ENCODE assay signal across 23 cellular contexts in genomic region chr20:57229490-57229889, GRCh38. TPM values are rescaled to one million over a fixed set of nuclear protein-coding genes. Genes with fewer than 3 reads are reported as not detected.
DNase-seq lines count a peak whose midpoint lies in the region; ATAC-seq, FAIRE-seq and TF ChIP-seq lines count a peak whose summit lies in the region.
"Had no signal": no experiment of that assay in that cellular context is flagged by ENCODE, and none has a peak within 500 bp of the region (broad histone marks: within the 10 kb centered on the region; RNA-seq: fewer than 3 reads in every experiment).

No MANE protein-coding gene starts in this region.

- no peaks in the 10 kb centered on the region for H3K36me3 Mint-ChIP-seq in stimulated activated naive B cell treated with anti-CD40 and anti-IgM and Interleukin-4, amounts not matched to agents 10 μg/mL and 1 μg/mL and 100 μg/mL, for 72 hours
- peaks cover 30% of the 10 kb centered on the region for H3K36me3 Mint-ChIP-seq in neural progenitor cell
- H3K36me3 Mint-ChIP-seq: CD4-positive, alpha-beta memory T cell; IgD-negative memory B cell; T-cell had no signal

- BruUV-seq in K562 (replicated peaks; lab: Mats Ljungman, UMichigan): no TSS peak

- no peak overlapping the region for H3K4me3 Mint-ChIP-seq in stimulated activated naive B cell treated with anti-CD40 and anti-IgM and Interleukin-4, amounts not matched to agents 10 μg/mL and 1 μg/mL and 100 μg/mL, for 72 hours
- no peak overlapping the region for H3K4me3 Mint-ChIP-seq in neural progenitor cell
- H3K4me3 Mint-ChIP-seq: CD4-positive, alpha-beta memory T cell; HFFc6; IgD-negative memory B cell; T-cell had no signal

- POLR2A ChIA-PET in K562 (lab: Yijun Ruan, JAX): interaction anchor here (0.6 kb wide), 1 partner anchor 46 kb away, joined by 3 read pairs; no protein-coding TSS in a partner anchor
- POLR2A ChIA-PET in GM10248 (lab: Yijun Ruan, JAX): no interaction called here
- POLR2A ChIA-PET in HEK293T (lab: Yijun Ruan, JAX): no interaction called here

- intact Hi-C loops in K562 (cut with micrococcal nuclease): no loop called here

- TF ChIP-seq RAD21 in K562 (CRISPR knock-in tag; conservative IDR thresholded peaks at IDR 0.05 in 1 of 2, IDR thresholded peaks at IDR 0.05 in 1 of 2): no peak

- H3F3A ChIP-seq in DOHH2 (ENCODE audit: control insufficient read depth, insufficient read depth): peaks cover 40% of the 10 kb centered on the region
- peaks cover 9% of the 10 kb centered on the region for H3F3A ChIP-seq in neural progenitor cell (ENCODE audit: low read depth)

- ATAC-seq in K562: no peak
- no peak for ATAC-seq in stimulated activated naive B cell treated with anti-CD40 and anti-IgM and Interleukin-4, amounts not matched to agents 10 μg/mL and 1 μg/mL and 100 μg/mL, for 72 hours (replicated peaks)
- ATAC-seq: GM12878, T-cell had no signal

- H3K9ac ChIP-seq in K562 (ENCODE audit: insufficient read depth in 1 of 2, low read depth in 2 of 2, low read length in 2 of 2) (no peak overlapping the region), neural progenitor cell (no peak overlapping the region)

- TF ChIP-seq POLR2A in NB4 (IDR thresholded peaks at IDR 0.05; ENCODE audit: extremely low read depth, insufficient read length) (no peak), K562 (conservative IDR thresholded peaks at IDR 0.05) (no peak)

- H3K9me3 ChIP-seq in DOHH2 (ENCODE audit: control insufficient read depth, insufficient read depth, low read length) (no peaks in the 10 kb centered on the region), K562 (replicated peaks; ENCODE audit: control insufficient read depth, insufficient read depth, low read depth, low read length) (no peaks in the 10 kb centered on the region), neural progenitor cell (ENCODE audit: low read depth) (no peaks in the 10 kb centered on the region)

- peaks cover 97% of the 10 kb centered on the region for H3K36me3 ChIP-seq in DOHH2 (ENCODE audit: control insufficient read depth, low read length)
- no peaks in the 10 kb centered on the region for H3K36me3 ChIP-seq in K562 (ENCODE audit: control insufficient read depth, insufficient read depth, low read length)
- H3K36me3 ChIP-seq in neural progenitor cell: no peaks in the 10 kb centered on the region

- H3K4me2 ChIP-seq in DOHH2 (ENCODE audit: low read length): no peak overlapping the region
- no peak overlapping the region for H3K4me2 ChIP-seq in K562 (ENCODE audit: insufficient read depth, low read length)
- H3K4me2 ChIP-seq in neural progenitor cell: no peak overlapping the region

- no peak for TF ChIP-seq EP300 in K562 (IDR thresholded peaks at IDR 0.05; ENCODE audit: low read length)

- no peaks in the 10 kb centered on the region for H3K27me3 ChIP-seq in DOHH2 (ENCODE audit: control insufficient read depth, low read length)
- H3K27me3 ChIP-seq in K562 (ENCODE audit: control insufficient read depth in 2 of 2, insufficient read depth in 2 of 2, low read length in 2 of 2): peaks cover 18 to 71% of the 10 kb centered on the region in 2 experiments; a peak in 3 of 5 replicates
- H3K27me3 ChIP-seq in neural progenitor cell: peaks cover 16% of the 10 kb centered on the region

- CTCF ChIA-PET in K562 (lab: Yijun Ruan, JAX; ENCODE audit: low intra/inter-chr PET ratio) (no interaction called here), GM10248 (lab: Yijun Ruan, JAX) (no interaction called here), HEK293T (lab: Yijun Ruan, JAX) (no interaction called here)

- H4K20me1 ChIP-seq in DOHH2 (ENCODE audit: control insufficient read depth, insufficient read depth, low read depth, low read length) (peaks cover 75% of the 10 kb centered on the region), K562 (replicated peaks; ENCODE audit: control insufficient read depth, insufficient read depth, low read length) (peaks cover 9% of the 10 kb centered on the region), neural progenitor cell (ENCODE audit: low read depth) (peaks cover 26% of the 10 kb centered on the region)

- H2AFZ ChIP-seq in K562 (ENCODE audit: low read depth, low read length): no peak overlapping the region
- no peak overlapping the region for H2AFZ ChIP-seq in neural progenitor cell (replicated peaks)

- in situ Hi-C loops in K562 (cut with MboI): no loop called here

- H3K9me3 Mint-ChIP-seq in stimulated activated naive B cell treated with anti-CD40 and anti-IgM and Interleukin-4, amounts not matched to agents 10 μg/mL and 1 μg/mL and 100 μg/mL, for 72 hours: no peaks in the 10 kb centered on the region
- no peaks in the 10 kb centered on the region for H3K9me3 Mint-ChIP-seq in neural progenitor cell
- H3K9me3 Mint-ChIP-seq: HFFc6, IgD-negative memory B cell, T-cell had no signal

- H3K4me1 ChIP-seq in DOHH2 (ENCODE audit: control insufficient read depth, low read length) (peaks cover 57% of the 10 kb centered on the region), K562 (replicated peaks in 1 of 2; ENCODE audit: control insufficient read depth in 2 of 2, insufficient read depth in 2 of 2, low read length in 2 of 2) (peaks cover 0 to 5% of the 10 kb centered on the region in 2 experiments; a peak in 1 of 5 replicates), neural progenitor cell (peaks cover 15% of the 10 kb centered on the region)

- no peaks in the 10 kb centered on the region for H3K9me1 ChIP-seq in K562 (ENCODE audit: control insufficient read depth, insufficient read depth, low read length)

- H3K79me2 ChIP-seq in DOHH2 (ENCODE audit: control insufficient read depth, low read length) (peaks cover 99% of the 10 kb centered on the region), K562 (ENCODE audit: control insufficient read depth, insufficient read depth, low read length) (no peaks in the 10 kb centered on the region), neural progenitor cell (ENCODE audit: low read depth) (peaks cover 7% of the 10 kb centered on the region)

- DNase-seq in NB4 (ENCODE audit: low read depth) (peak; percentile 12), K562 (ENCODE audit: extremely low read depth in 1 of 4, low spot score in 3 of 4) (no peak), neural progenitor cell (ENCODE audit: low spot score) (no peak), GM10248 (ENCODE audit: extremely low spot score) (no peak), HEK293T (ENCODE audit: extremely low spot score) (no peak)
- no peak for DNase-seq in stimulated activated naive B cell treated with anti-CD40 and anti-IgM and Interleukin-4, amounts not matched to agents 10 μg/mL and 1 μg/mL and 100 μg/mL, for 72 hours
- DNase-seq in stimulated activated CD4-positive, alpha-beta T cell treated with anti-CD3 and anti-CD28 coated beads, Interleukin-4, amount 100 ng/mL, for 4 hours: no peak
- DNase-seq: AML-193; CD4-positive, alpha-beta memory T cell; DMS79 treated with DMSO at 0.1 percent for 48 hours; GOT3; HFFc6; NCI-H187 treated with DMSO at 0.1 percent for 48 hours; NCI-H345; NCI-H526; NK-92 treated with Interleukin-12 subunit alpha and Interleukin-12 subunit beta, amount 100 ng/mL, for 24 hours; T-cell had no signal

- H3K4me1 Mint-ChIP-seq in stimulated activated naive B cell treated with anti-CD40 and anti-IgM and Interleukin-4, amounts not matched to agents 10 μg/mL and 1 μg/mL and 100 μg/mL, for 72 hours: no peaks in the 10 kb centered on the region
- H3K4me1 Mint-ChIP-seq in neural progenitor cell: peaks cover 28% of the 10 kb centered on the region
- H3K4me1 Mint-ChIP-seq: CD4-positive, alpha-beta memory T cell; IgD-negative memory B cell; T-cell had no signal

- H3K27ac Mint-ChIP-seq in stimulated activated naive B cell treated with anti-CD40 and anti-IgM and Interleukin-4, amounts not matched to agents 10 μg/mL and 1 μg/mL and 100 μg/mL, for 72 hours: peak overlapping the region; percentile 56
- H3K27ac Mint-ChIP-seq in neural progenitor cell: no peak overlapping the region
- H3K27ac Mint-ChIP-seq: CD4-positive, alpha-beta memory T cell; HFFc6; IgD-negative memory B cell; T-cell had no signal

- H3K4me3 ChIP-seq in DOHH2 (ENCODE audit: low read length) (no peak overlapping the region), NB4 (ENCODE audit: low read depth, low read length) (no peak overlapping the region), K562 (no peak overlapping the region), neural progenitor cell (no peak overlapping the region)
- H3K4me3 ChIP-seq: GM12878, SK-N-MC had no signal

- H3K27ac ChIP-seq in DOHH2 (ENCODE audit: low read depth, low read length) (peak overlapping the region; percentile 11; the same call in 1 of the 2 replicates), K562 (ENCODE audit: extremely low read depth, low read depth, low read length) (no peak overlapping the region), neural progenitor cell (no peak overlapping the region)
- H3K27ac ChIP-seq: SK-N-MC had no signal

- H3K27me3 Mint-ChIP-seq in stimulated activated naive B cell treated with anti-CD40 and anti-IgM and Interleukin-4, amounts not matched to agents 10 μg/mL and 1 μg/mL and 100 μg/mL, for 72 hours: peaks cover 15 to 37% of the 10 kb centered on the region in 2 donors
- peaks cover under 1% of the 10 kb centered on the region for H3K27me3 Mint-ChIP-seq in neural progenitor cell (ENCODE audit: insufficient read depth, low read depth)

- 0% methylated on average over 4 of the region's 4 CpGs for WGBS in K562 (ENCODE audit: insufficient coverage, low coverage, missing lambda C conversion rate)

- no peak for FAIRE-seq in K562 (lab: Jason Lieb, UNC)
- FAIRE-seq: G401.6, GM12878 had no signal

- no peak for TF ChIP-seq CTCF in DOHH2 (IDR thresholded peaks at IDR 0.05; ENCODE audit: low read depth, low read length, poor library complexity, severe bottlenecking)
- TF ChIP-seq CTCF in NB4 (IDR thresholded peaks at IDR 0.05; ENCODE audit: low read depth, low read length): no peak
- TF ChIP-seq CTCF in K562 (IDR thresholded peaks at IDR 0.05 in 2 of 3, conservative IDR thresholded peaks at IDR 0.05 in 1 of 3; ENCODE audit: insufficient read depth in 2 of 3, low read depth in 1 of 3, low read length in 3 of 3): no peak
- TF ChIP-seq CTCF in neural progenitor cell (IDR thresholded peaks at IDR 0.05): no peak
- no peak for TF ChIP-seq CTCF in GM10248 (IDR thresholded peaks at IDR 0.05; ENCODE audit: control extremely low read depth, extremely low read depth, low read depth, missing control alignments)

- H3K9me2 ChIP-seq in DOHH2 (replicated peaks; ENCODE audit: control insufficient read depth, low read length): no peaks in the 10 kb centered on the region

RNA-seq across cellular contexts. Expression of gene BMP7, which starts 37.0 kb away (rescaled TPM):
- not detected in 2 replicates for total RNA-seq in K562 (2011; cell fraction: chromatin; rRNA removed; ENCODE audit: low replicate concordance)
- not detected in 2 replicates for total RNA-seq in K562 (2011; cell fraction: nucleolus; rRNA removed)
- not detected in 2 replicates for total RNA-seq in K562 (2011; cell fraction: nucleoplasm; rRNA removed)
- total RNA-seq in K562 (2014; rRNA removed) (not detected in 2 replicates), K562 (2014; rRNA removed; fragmentation: Illumina TruSeq; extraction: Trizol) (not detected in 2 replicates), K562 (2015; rRNA removed; fragmentation: Illumina TruSeq; extraction: Trizol) (not detected in 2 replicates), K562 (2021) (0.13 and 0.18 TPM in 2 replicates), neural progenitor cell (ENCODE audit: low replicate concordance) (11.2 and 31.1 TPM in 2 replicates)
- polyA plus RNA-seq in K562 (2011; rRNA removed) (not detected in 2 replicates), K562 (2014; fragmentation: Illumina TruSeq; extraction: Trizol) (not detected in 2 replicates), K562 (2014; fragmentation: Nextera tagmentation; extraction: Ambion mirVana) (not detected), K562 (2014; rRNA removed) (not detected in 2 replicates)
- polyA plus RNA-seq in K562 (2011; cell fraction: cytosol; rRNA removed): not detected in 2 replicates
- polyA plus RNA-seq in K562 (2011; cell fraction: nucleus; rRNA removed): not detected in 2 replicates
- 0.07 and 0.15 TPM in 2 replicates for polyA plus RNA-seq in K562 (2012)
- polyA minus RNA-seq in K562 (2011; rRNA and poly(A)+ RNA removed): not detected in 2 replicates
- polyA minus RNA-seq in K562 (2011; cell fraction: cytosol; rRNA and poly(A)+ RNA removed): not detected in 2 replicates
- not detected in 2 replicates for polyA minus RNA-seq in K562 (2011; cell fraction: nucleus; rRNA and poly(A)+ RNA removed)
- total RNA-seq: CD4-positive, alpha-beta memory T cell; HFFc6; LHCN-M2; T-cell had no signal
- polyA plus RNA-seq: CD4-positive, alpha-beta memory T cell; IgD-negative memory B cell had no signal

Comparison
In these comparisons a context has a peak if more than half of its experiments do, and no peak if none do; other contexts are left out.
1. RNA of gene BMP7, which starts 37.0 kb away (total RNA-seq): 11.2 to 31.1 TPM in neural progenitor cell; 0.13 to 0.18 TPM in K562; every median in the first group is over 10 times any median in the second.